ENCODE assay signal across 8 cellular contexts in genomic region chr22:50627914-50628542, GRCh38. TPM values are rescaled to one million over a fixed set of nuclear protein-coding genes. Genes with fewer than 3 reads are reported as not detected.
A peak's percentile ranks its signal among the peaks of the same experiment; 100 is the strongest.
DNase-seq lines count a peak whose midpoint lies in the region; ATAC-seq, FAIRE-seq and TF ChIP-seq lines count a peak whose summit lies in the region.

Gene ARSA, minus strand, starts transcription at chr22:50628152. Its CDS starts 373 bp downstream, at chr22:50627779.

- no peak for FAIRE-seq in D721Med (lab: Jason Lieb, UNC)

- H3K36me3 ChIP-seq in gastroesophageal sphincter (peaks cover 0 to 25% of the 10 kb centered on the region in 2 donors), neutrophil (peaks cover 29% of the 10 kb centered on the region)

- H3K4me1 ChIP-seq in gastroesophageal sphincter: peaks cover 0 to 26% (median 14%) of the 10 kb centered on the region in 3 donors
- H3K4me1 ChIP-seq in neutrophil (ENCODE audit: control insufficient read depth in 1 of 2, insufficient read depth in 1 of 2, low read depth in 1 of 2, low read length in 1 of 2): peaks cover 28% of the 10 kb centered on the region in 2 experiments

- no peaks in the 10 kb centered on the region for H3K9me3 ChIP-seq in gastroesophageal sphincter
- H3K9me3 ChIP-seq in neutrophil: no peaks in the 10 kb centered on the region

- peak in 1 of 2 donors; percentile 10 for TF ChIP-seq POLR2A in gastroesophageal sphincter (IDR thresholded peaks at IDR 0.05)

- no CpG with 5 or more reads among the region's 70 CpGs for WGBS in gastroesophageal sphincter (ENCODE audit: low coverage in 1 of 2), 2 donors

- H3K27ac ChIP-seq in gastroesophageal sphincter: peak within 1 kb of the TSS; percentile 7 to 87 (median 84)
- peak within 1 kb of the TSS; percentile 88 for H3K27ac ChIP-seq in neutrophil
- peak within 1 kb of the TSS; percentile 80 for H3K27ac ChIP-seq in substantia nigra (ENCODE audit: low read depth, low read length, poor library complexity, severe bottlenecking)

- no peak for TF ChIP-seq EP300 in gastroesophageal sphincter (IDR thresholded peaks at IDR 0.05)

- no peaks in the 10 kb centered on the region for H3K27me3 ChIP-seq in gastroesophageal sphincter
- no peaks in the 10 kb centered on the region for H3K27me3 ChIP-seq in neutrophil

- ATAC-seq in GM21381 (IDR thresholded peaks at IDR 0.05; ENCODE audit: unreplicated experiment) (peak; percentile 78), gastroesophageal sphincter (peak; percentile 96)

- peak within 1 kb of the TSS; percentile 71 to 76 for H3K4me3 ChIP-seq in gastroesophageal sphincter
- peak within 1 kb of the TSS; percentile 74 to 95 for H3K4me3 ChIP-seq in neutrophil (ENCODE audit: low read depth in 1 of 2, low read length in 1 of 2)

- no peak for DNase-seq in D721Med (ENCODE audit: insufficient read length, low spot score)
- DNase-seq in HuH-7.5 (ENCODE audit: low spot score): peak; percentile 74
- peak; percentile 42 for DNase-seq in SHP77 treated with DMSO at 0.1 percent for 48 hours (lab: John Stamatoyannopoulos, UW)
- peak; percentile 50 for DNase-seq in activated gamma-delta T cell treated with anti-CD3 and anti-CD28 coated beads, Interleukin-2, amount 50 U/mL, for 16 hours (ENCODE audit: low read depth)
- DNase-seq in substantia nigra (lab: John Stamatoyannopoulos, UW): peak in 48 of 49 donors; percentile 34 to 95 (median 75)

- TF ChIP-seq CTCF in D721Med (IDR thresholded peaks at IDR 0.05; ENCODE audit: insufficient read depth, missing control alignments) (peak; percentile 29), gastroesophageal sphincter (IDR thresholded peaks at IDR 0.05) (peak in 3 of 4 experiments; percentile 0 to 64 (median 33)), neutrophil (IDR thresholded peaks at IDR 0.05) (peak; percentile 55)

RNA-seq across cellular contexts. Expression of gene ARSA, which starts in this region (rescaled TPM):
- total RNA-seq in gastroesophageal sphincter: 10 to 100 TPM; 19.5 to 40.0 (median 21.0) TPM
